ENCODE assay signal across 25 cellular contexts in genomic region chr6:4797590-4797989, GRCh38. TPM values are rescaled to one million over a fixed set of nuclear protein-coding genes. Genes with fewer than 3 reads are reported as not detected.
DNase-seq lines count a peak whose midpoint lies in the region; ATAC-seq and TF ChIP-seq lines count a peak whose summit lies in the region.
"Had no signal": no experiment of that assay in that cellular context is flagged by ENCODE, and none has a peak within 500 bp of the region (broad histone marks: within the 10 kb centered on the region; RNA-seq: fewer than 3 reads in every experiment).

No MANE protein-coding gene starts in this region.

- peaks cover 58% of the 10 kb centered on the region for H3K79me2 ChIP-seq in mesendoderm (ENCODE audit: control insufficient read depth, insufficient read depth, low read length)

- POLR2A ChIA-PET in CD8-positive, alpha-beta T cell (lab: Charles Lee): interaction anchor here (0.7 kb wide), 1 partner anchor 18 kb away, joined by 7 read pairs; no protein-coding TSS in a partner anchor
- POLR2A ChIA-PET in HEK293 (lab: Yijun Ruan, JAX): no interaction called here

- no peak overlapping the region for H3K27ac ChIP-seq in CD8-positive, alpha-beta T cell (ENCODE audit: low read depth, low read length)
- H3K27ac ChIP-seq in HEK293 (ENCODE audit: extremely low read depth, low read depth, low read length): no peak overlapping the region
- no peak overlapping the region for H3K27ac ChIP-seq in mesendoderm (ENCODE audit: low read depth, low read length)
- H3K27ac ChIP-seq: C4-2B, HL-60, neural progenitor cell, spleen, upper lobe of right lung had no signal

- no peaks in the 10 kb centered on the region for H3K9me3 ChIP-seq in CD8-positive, alpha-beta T cell (ENCODE audit: low read length)
- no peaks in the 10 kb centered on the region; the same call in 1 of the 2 replicates for H3K9me3 ChIP-seq in HEK293 (ENCODE audit: control insufficient read depth, insufficient read depth, low read depth, low read length)

- no peak overlapping the region for H3K18ac ChIP-seq in mesendoderm (ENCODE audit: low read length)

- DNase-seq in CD8-positive, alpha-beta T cell: no peak
- no peak for DNase-seq in chondrocyte (ENCODE audit: low spot score)
- no peak for DNase-seq in mesendoderm
- no peak for DNase-seq in NCI-H1417 (lab: John Stamatoyannopoulos, UW)
- no peak for DNase-seq in epidermal melanocyte (ENCODE audit: insufficient read length, low spot score)
- no peak for DNase-seq in AG08395 (ENCODE audit: low spot score)
- DNase-seq: activated CD4-positive, alpha-beta T cell treated with anti-CD3 and anti-CD28 coated beads, Interleukin-2, amount 10 ng/mL, durations not matched to agents 7 days and 5 days; activated effector memory CD4-positive, alpha-beta T cell treated with Interleukin-2 at 50 U/mL for 16 hours; cerebellar nuclear complex; foreskin fibroblast; head of caudate nucleus; kidney glomerular epithelial cell; NCI-H1694 treated with DMSO at 0.1 percent for 48 hours; NCI-H510A; right cardiac atrium; Right ventricle myocardium superior; spleen; upper lobe of right lung had no signal

- intact Hi-C loops in CD8-positive, alpha-beta T cell (cut with DNase I, micrococcal nuclease): no loop called here

- H3K9ac ChIP-seq in mesendoderm (ENCODE audit: low read length): no peak overlapping the region
- H3K9ac ChIP-seq: neural progenitor cell had no signal

- H3K27me3 Mint-ChIP-seq in CD8-positive, alpha-beta T cell (ENCODE audit: low read depth): no peaks in the 10 kb centered on the region
- no peaks in the 10 kb centered on the region for H3K27me3 Mint-ChIP-seq in chondrocyte (ENCODE audit: low read depth)
- H3K27me3 Mint-ChIP-seq in stimulated activated memory B cell treated with anti-CD40 and anti-IgM and Interleukin-4, amounts not matched to agents 10 μg/mL and 1 μg/mL and 100 μg/mL, for 72 hours: no peaks in the 10 kb centered on the region
- H3K27me3 Mint-ChIP-seq: activated CD4-positive, alpha-beta T cell treated with anti-CD3 and anti-CD28 coated beads, Interleukin-2, amount 10 ng/mL, durations not matched to agents 7 days and 5 days; brain had no signal

- H3K9me3 Mint-ChIP-seq in CD8-positive, alpha-beta T cell: peaks cover 9% of the 10 kb centered on the region
- H3K9me3 Mint-ChIP-seq in chondrocyte (ENCODE audit: low read depth): peaks cover 15% of the 10 kb centered on the region
- H3K9me3 Mint-ChIP-seq in stimulated activated memory B cell treated with anti-CD40 and anti-IgM and Interleukin-4, amounts not matched to agents 10 μg/mL and 1 μg/mL and 100 μg/mL, for 72 hours: no peaks in the 10 kb centered on the region

- H3K27ac Mint-ChIP-seq in CD8-positive, alpha-beta T cell: peak overlapping the region; percentile 5
- peak overlapping the region; percentile 67 for H3K27ac Mint-ChIP-seq in chondrocyte (ENCODE audit: unreplicated experiment)
- no peak overlapping the region for H3K27ac Mint-ChIP-seq in stimulated activated memory B cell treated with anti-CD40 and anti-IgM and Interleukin-4, amounts not matched to agents 10 μg/mL and 1 μg/mL and 100 μg/mL, for 72 hours
- H3K27ac Mint-ChIP-seq: activated CD4-positive, alpha-beta T cell treated with anti-CD3 and anti-CD28 coated beads, Interleukin-2, amount 10 ng/mL, durations not matched to agents 7 days and 5 days; brain; neural progenitor cell had no signal

- CTCF ChIA-PET in CD8-positive, alpha-beta T cell (lab: Charles Lee): no interaction called here
- CTCF ChIA-PET in HEK293 (lab: Yijun Ruan, JAX): interaction anchor here (1.3 to 1.8 kb wide), 2 partner anchors 9 to 30 kb away, joined by 3 to 4 read pairs; no protein-coding TSS in a partner anchor

- no peak overlapping the region for H3K56ac ChIP-seq in mesendoderm (ENCODE audit: low read length)

- no peak for ATAC-seq in CD8-positive, alpha-beta T cell
- no peak for ATAC-seq in stimulated activated memory B cell treated with anti-CD40 and anti-IgM and Interleukin-4, amounts not matched to agents 10 μg/mL and 1 μg/mL and 100 μg/mL, for 72 hours
- ATAC-seq: HepG2, right cardiac atrium, upper lobe of right lung had no signal

- H3K4me2 ChIP-seq in mesendoderm (ENCODE audit: low read length): no peak overlapping the region
- H3K4me2 ChIP-seq: neural progenitor cell had no signal

- no peaks in the 10 kb centered on the region for H3K36me3 ChIP-seq in CD8-positive, alpha-beta T cell (ENCODE audit: insufficient read depth, low read length)
- H3K36me3 ChIP-seq in HEK293 (ENCODE audit: control insufficient read depth in 2 of 2, insufficient read depth in 1 of 2, low read length in 2 of 2): no peaks in the 10 kb centered on the region; a peak in 1 of 3 replicates
- H3K36me3 ChIP-seq in mesendoderm (ENCODE audit: control insufficient read depth, insufficient read depth, low read length): no peaks in the 10 kb centered on the region
- H3K36me3 ChIP-seq: neural progenitor cell, spleen, upper lobe of right lung had no signal

- H4K8ac ChIP-seq in mesendoderm (ENCODE audit: low read depth, low read length): no peak overlapping the region

- peaks cover 2% of the 10 kb centered on the region for H3K36me3 Mint-ChIP-seq in CD8-positive, alpha-beta T cell
- H3K36me3 Mint-ChIP-seq in chondrocyte (ENCODE audit: low read depth): no peaks in the 10 kb centered on the region
- H3K36me3 Mint-ChIP-seq in stimulated activated memory B cell treated with anti-CD40 and anti-IgM and Interleukin-4, amounts not matched to agents 10 μg/mL and 1 μg/mL and 100 μg/mL, for 72 hours: no peaks in the 10 kb centered on the region

- no peak overlapping the region for H3K4me3 Mint-ChIP-seq in CD8-positive, alpha-beta T cell
- no peak overlapping the region for H3K4me3 Mint-ChIP-seq in chondrocyte (ENCODE audit: unreplicated experiment)
- no peak overlapping the region for H3K4me3 Mint-ChIP-seq in stimulated activated memory B cell treated with anti-CD40 and anti-IgM and Interleukin-4, amounts not matched to agents 10 μg/mL and 1 μg/mL and 100 μg/mL, for 72 hours
- H3K4me3 Mint-ChIP-seq: activated CD4-positive, alpha-beta T cell treated with anti-CD3 and anti-CD28 coated beads, Interleukin-2, amount 10 ng/mL, durations not matched to agents 7 days and 5 days; brain; neural progenitor cell had no signal

- H2BK5ac ChIP-seq in mesendoderm (ENCODE audit: low read length): no peak overlapping the region

- TF ChIP-seq CTCF in CD8-positive, alpha-beta T cell (IDR thresholded peaks at IDR 0.05): no peak
- TF ChIP-seq CTCF in HEK293 (tag by site-specific recombination; IDR thresholded peaks at IDR 0.05) (no peak), chondrocyte (IDR thresholded peaks at IDR 0.05) (no peak)

- no peak overlapping the region for H3K4ac ChIP-seq in mesendoderm (ENCODE audit: low read depth, low read length)

- H3K4me1 ChIP-seq in CD8-positive, alpha-beta T cell (ENCODE audit: insufficient read depth, low read length): peaks cover 13% of the 10 kb centered on the region
- peaks cover 6% of the 10 kb centered on the region; the same call in 1 of the 2 replicates for H3K4me1 ChIP-seq in HEK293 (ENCODE audit: control insufficient read depth, insufficient read depth, low read length)
- peaks cover 8% of the 10 kb centered on the region for H3K4me1 ChIP-seq in mesendoderm (ENCODE audit: control insufficient read depth, low read depth, low read length)

- H3K27me3 ChIP-seq in CD8-positive, alpha-beta T cell (ENCODE audit: insufficient read depth, low read length): no peaks in the 10 kb centered on the region
- H3K27me3 ChIP-seq in mesendoderm (ENCODE audit: insufficient read depth, low read length, poor library complexity): no peaks in the 10 kb centered on the region
- H3K27me3 ChIP-seq: neural progenitor cell, spleen, upper lobe of right lung had no signal

- peak overlapping the region; percentile 57 for H3K23ac ChIP-seq in mesendoderm (ENCODE audit: low read length)

- no peak overlapping the region for H3K4me3 ChIP-seq in CD8-positive, alpha-beta T cell (ENCODE audit: low read depth, low read length)
- H3K4me3 ChIP-seq in HEK293 (ENCODE audit: low read depth, low read length) (no peak overlapping the region), mesendoderm (ENCODE audit: low read length) (no peak overlapping the region)
- H3K4me3 ChIP-seq: neural progenitor cell, spleen, upper lobe of right lung had no signal

- no CpG with 5 or more reads among the region's 2 CpGs for WGBS in mesendoderm (ENCODE audit: extremely low coverage, insufficient coverage, low lambda C conversion rate)

- H2AK5ac ChIP-seq in mesendoderm (ENCODE audit: low read length): no peak overlapping the region

- no peak overlapping the region for H2BK15ac ChIP-seq in mesendoderm (replicated peaks; ENCODE audit: low read depth)

- H3K79me1 ChIP-seq in mesendoderm (ENCODE audit: low read length): peaks cover 20% of the 10 kb centered on the region

- H2BK120ac ChIP-seq in mesendoderm (ENCODE audit: low read depth, low read length): no peak overlapping the region

- peaks cover 54% of the 10 kb centered on the region for H3K4me1 Mint-ChIP-seq in CD8-positive, alpha-beta T cell (ENCODE audit: low read depth)
- H3K4me1 Mint-ChIP-seq in chondrocyte (ENCODE audit: low read depth): peaks cover 21% of the 10 kb centered on the region
- H3K4me1 Mint-ChIP-seq in stimulated activated memory B cell treated with anti-CD40 and anti-IgM and Interleukin-4, amounts not matched to agents 10 μg/mL and 1 μg/mL and 100 μg/mL, for 72 hours: peaks cover 55% of the 10 kb centered on the region
- H3K4me1 Mint-ChIP-seq: neural progenitor cell had no signal

- no peak overlapping the region for H4K5ac ChIP-seq in mesendoderm (ENCODE audit: low read length)

TF ChIP-seq in HEK293, 187 proteins besides CTCF, POLR2A, EP300 and RAD21 (continues in another document):
- TF ChIP-seq ZNF362 (tag by site-specific recombination; IDR thresholded peaks at IDR 0.05) (0 out of 2 replicates have a peak, but pooled peaks have one; percentile 33), ZNF585B (tag by site-specific recombination; IDR thresholded peaks at IDR 0.05) (no peak)

RNA-seq across cellular contexts. Expression of gene CDYL, which starts 21.4 kb away (rescaled TPM):
- 10 to 100 TPM; 35.9 to 36.3 TPM for total RNA-seq in CD8-positive, alpha-beta T cell
- 40.7 to 63.7 TPM (median 60.9 TPM) in 3 replicates for total RNA-seq in chondrocyte
- 72.2 TPM for polyA plus RNA-seq in mesendoderm (2013, experiment 1 of 2)
- polyA plus RNA-seq in mesendoderm (2013, experiment 2 of 2): 80.5 TPM
